ENCODE assay signal across 8 cellular contexts in genomic region chr6:44223471-44224153, GRCh38. TPM values are rescaled to one million over a fixed set of nuclear protein-coding genes. Genes with fewer than 3 reads are reported as not detected.
DNase-seq lines count a peak whose midpoint lies in the region; ATAC-seq and TF ChIP-seq lines count a peak whose summit lies in the region.

TSS of gene SLC29A1 (plus strand) at chr6:44223595. CDS start at chr6:44227314, 3,719 bp downstream.

- H3K36me3 ChIP-seq in mammary epithelial cell (ENCODE audit: insufficient read depth, low read length): no peaks in the 10 kb centered on the region

- BruUV-seq in mammary epithelial cell (replicated peaks; lab: Mats Ljungman, UMichigan): no TSS peak

- no peaks in the 10 kb centered on the region for H3K9me3 ChIP-seq in mammary epithelial cell (replicated peaks; ENCODE audit: insufficient read depth, low read length)

- H3K4me2 ChIP-seq in mammary epithelial cell (ENCODE audit: insufficient read depth, low read depth, low read length): peak within 1 kb of the TSS; percentile 96

- peaks cover 64% of the 10 kb centered on the region for H3K4me1 ChIP-seq in mammary epithelial cell (ENCODE audit: insufficient read depth, low read length)

- intact Hi-C loops in mammary epithelial cell (cut with micrococcal nuclease): no loop called here

- peak within 1 kb of the TSS; percentile 90 for H2AFZ ChIP-seq in mammary epithelial cell (ENCODE audit: low read depth, low read length)

- ATAC-seq in HG02642 (IDR thresholded peaks at IDR 0.05; ENCODE audit: poor library complexity, unreplicated experiment): peak; percentile 54
- ATAC-seq in GM18519 (IDR thresholded peaks at IDR 0.05; ENCODE audit: low FRiP score, unreplicated experiment): no peak

- H3K4me3 ChIP-seq in WI38 (ENCODE audit: low read depth, low read length) (peak within 1 kb of the TSS; percentile 62), mammary epithelial cell (replicated peaks in 1 of 3; ENCODE audit: insufficient read depth in 1 of 3, low read depth in 2 of 3, low read length in 3 of 3) (peak within 1 kb of the TSS; percentile 46 to 85 (median 59))

- H3K9ac ChIP-seq in mammary epithelial cell (ENCODE audit: insufficient read depth, low read length): peak within 1 kb of the TSS; percentile 54

- 0 out of 2 replicates have a peak, but pooled peaks have one; percentile 5 for TF ChIP-seq CTCF in WI38 (IDR thresholded peaks at IDR 0.05; ENCODE audit: low read depth, low read length)
- peak in 1 of 2 donors; percentile 20 for TF ChIP-seq CTCF in mammary epithelial cell (conservative IDR thresholded peaks at IDR 0.05 in 1 of 2, IDR thresholded peaks at IDR 0.05 in 1 of 2; ENCODE audit: extremely low read depth in 1 of 2, insufficient read depth in 1 of 2, low read depth in 1 of 2, low read length in 2 of 2)

- no peaks in the 10 kb centered on the region for H4K20me1 ChIP-seq in mammary epithelial cell (ENCODE audit: insufficient read depth, low read length)

- peaks cover 44% of the 10 kb centered on the region for H3K79me2 ChIP-seq in mammary epithelial cell (ENCODE audit: insufficient read depth, low read length)

- DNase-seq in GM03348 (ENCODE audit: low spot score) (peak; percentile 94), NCI-H2196 (lab: John Stamatoyannopoulos, UW; ENCODE audit: unreplicated experiment) (peak; percentile 71), mammary epithelial cell (peak; percentile 48), inferior parietal cortex (ENCODE audit: extremely low spot score) (peak; percentile 38)
- peak; percentile 70 to 87 (median 73) for DNase-seq in stimulated activated CD4-positive, alpha-beta T cell treated with anti-CD3 and anti-CD28 coated beads, Interleukin-12 subunit alpha, Interleukin-12 subunit beta, amount 100 ng/mL, for 48 hours (ENCODE audit: low read depth in 2 of 3, low spot score in 1 of 3)

- no peak within 1 kb of the TSS for H3K27ac ChIP-seq in mammary epithelial cell (ENCODE audit: insufficient read depth, low read depth, low read length)

- in situ Hi-C loops in mammary epithelial cell (cut with MboI; ENCODE audit: low sequenced_read_pairs in 2 of 2): no loop called here

- CTCF ChIA-PET in mammary epithelial cell (lab: Charles Lee; ENCODE audit: low non-redundant PET): interaction anchor here (0.5 to 0.6 kb wide), 2 partner anchors 33 to 354 kb away, joined by 3 read pairs; no protein-coding TSS in a partner anchor

- no peaks in the 10 kb centered on the region for H3K27me3 ChIP-seq in mammary epithelial cell (ENCODE audit: insufficient read depth, low read length)

- dilution Hi-C loops in mammary epithelial cell (cut with HindIII; ENCODE audit: low sequenced_read_pairs): no loop called here

- 1% methylated on average over 16 of the region's 72 CpGs for WGBS in mammary epithelial cell (ENCODE audit: low coverage, missing lambda C conversion rate)

RNA-seq across cellular contexts. Expression of gene SLC29A1, which starts in this region (rescaled TPM):
- 10 to 100 TPM; 45.7 to 55.5 TPM for total RNA-seq in mammary epithelial cell
- 156 TPM for polyA plus RNA-seq in mammary epithelial cell
- polyA minus RNA-seq in mammary epithelial cell: 157 TPM

Comparison
In these comparisons a context has a peak if more than half of its experiments do, and no peak if none do; other contexts are left out.
1. DNase-seq: peak in every context shown above with its lines; median percentile 94 in GM03348; 73 in stimulated activated CD4-positive, alpha-beta T cell treated with anti-CD3 and anti-CD28 coated beads, Interleukin-12 subunit alpha, Interleukin-12 subunit beta, amount 100 ng/mL, for 48 hours; 71 in NCI-H2196; 48 in mammary epithelial cell; 38 in inferior parietal cortex.